1 cellular context compared by ENCODE assay signal in genomic region chr19:1408300-1409203, GRCh38.
A peak's percentile ranks its signal among the peaks of the same experiment; 100 is the strongest.
TF ChIP-seq lines count a peak whose summit lies in the region.

No MANE protein-coding gene starts in this region.

TF ChIP-seq in HEK293, 187 proteins besides CTCF, POLR2A, EP300 and RAD21 (continued from another document and continues in another):
- TF ChIP-seq, protein P1, sequence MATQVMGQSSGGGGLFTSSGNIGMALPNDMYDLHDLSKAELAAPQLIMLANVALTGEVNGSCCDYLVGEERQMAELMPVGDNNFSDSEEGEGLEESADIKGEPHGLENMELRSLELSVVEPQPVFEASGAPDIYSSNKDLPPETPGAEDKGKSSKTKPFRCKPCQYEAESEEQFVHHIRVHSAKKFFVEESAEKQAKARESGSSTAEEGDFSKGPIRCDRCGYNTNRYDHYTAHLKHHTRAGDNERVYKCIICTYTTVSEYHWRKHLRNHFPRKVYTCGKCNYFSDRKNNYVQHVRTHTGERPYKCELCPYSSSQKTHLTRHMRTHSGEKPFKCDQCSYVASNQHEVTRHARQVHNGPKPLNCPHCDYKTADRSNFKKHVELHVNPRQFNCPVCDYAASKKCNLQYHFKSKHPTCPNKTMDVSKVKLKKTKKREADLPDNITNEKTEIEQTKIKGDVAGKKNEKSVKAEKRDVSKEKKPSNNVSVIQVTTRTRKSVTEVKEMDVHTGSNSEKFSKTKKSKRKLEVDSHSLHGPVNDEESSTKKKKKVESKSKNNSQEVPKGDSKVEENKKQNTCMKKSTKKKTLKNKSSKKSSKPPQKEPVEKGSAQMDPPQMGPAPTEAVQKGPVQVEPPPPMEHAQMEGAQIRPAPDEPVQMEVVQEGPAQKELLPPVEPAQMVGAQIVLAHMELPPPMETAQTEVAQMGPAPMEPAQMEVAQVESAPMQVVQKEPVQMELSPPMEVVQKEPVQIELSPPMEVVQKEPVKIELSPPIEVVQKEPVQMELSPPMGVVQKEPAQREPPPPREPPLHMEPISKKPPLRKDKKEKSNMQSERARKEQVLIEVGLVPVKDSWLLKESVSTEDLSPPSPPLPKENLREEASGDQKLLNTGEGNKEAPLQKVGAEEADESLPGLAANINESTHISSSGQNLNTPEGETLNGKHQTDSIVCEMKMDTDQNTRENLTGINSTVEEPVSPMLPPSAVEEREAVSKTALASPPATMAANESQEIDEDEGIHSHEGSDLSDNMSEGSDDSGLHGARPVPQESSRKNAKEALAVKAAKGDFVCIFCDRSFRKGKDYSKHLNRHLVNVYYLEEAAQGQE (tag by site-specific recombination; IDR thresholded peaks at IDR 0.05): no peak
- no peak for TF ChIP-seq ZNF677 (tag by site-specific recombination; IDR thresholded peaks at IDR 0.05)
- TF ChIP-seq HIC1 (tag by site-specific recombination; IDR thresholded peaks at IDR 0.05): no peak
- TF ChIP-seq ZNF830 (tag by site-specific recombination; IDR thresholded peaks at IDR 0.05; ENCODE audit: low read depth): no peak
- TF ChIP-seq ZNF133 (tag by site-specific recombination; IDR thresholded peaks at IDR 0.05): no peak
- TF ChIP-seq ZNF202 (tag by site-specific recombination; IDR thresholded peaks at IDR 0.05; ENCODE audit: borderline replicate concordance): no peak
- TF ChIP-seq ZNF660 (tag by site-specific recombination; IDR thresholded peaks at IDR 0.05): 0 out of 2 replicates have a peak, but pooled peaks have one; percentile 13
- TF ChIP-seq, protein P2, sequence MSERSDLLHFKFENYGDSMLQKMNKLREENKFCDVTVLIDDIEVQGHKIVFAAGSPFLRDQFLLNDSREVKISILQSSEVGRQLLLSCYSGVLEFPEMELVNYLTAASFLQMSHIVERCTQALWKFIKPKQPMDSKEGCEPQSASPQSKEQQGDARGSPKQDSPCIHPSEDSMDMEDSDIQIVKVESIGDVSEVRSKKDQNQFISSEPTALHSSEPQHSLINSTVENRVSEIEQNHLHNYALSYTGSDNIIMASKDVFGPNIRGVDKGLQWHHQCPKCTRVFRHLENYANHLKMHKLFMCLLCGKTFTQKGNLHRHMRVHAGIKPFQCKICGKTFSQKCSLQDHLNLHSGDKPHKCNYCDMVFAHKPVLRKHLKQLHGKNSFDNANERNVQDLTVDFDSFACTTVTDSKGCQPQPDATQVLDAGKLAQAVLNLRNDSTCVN (tag by site-specific recombination; optimal IDR thresholded peaks at IDR 0.05): peak; percentile 84
- TF ChIP-seq ZNF518A (tag by site-specific recombination; conservative IDR thresholded peaks at IDR 0.05; ENCODE audit: low read depth): no peak
- no peak for TF ChIP-seq ZNF280D (tag by site-specific recombination; IDR thresholded peaks at IDR 0.05)
- TF ChIP-seq, protein P3, sequence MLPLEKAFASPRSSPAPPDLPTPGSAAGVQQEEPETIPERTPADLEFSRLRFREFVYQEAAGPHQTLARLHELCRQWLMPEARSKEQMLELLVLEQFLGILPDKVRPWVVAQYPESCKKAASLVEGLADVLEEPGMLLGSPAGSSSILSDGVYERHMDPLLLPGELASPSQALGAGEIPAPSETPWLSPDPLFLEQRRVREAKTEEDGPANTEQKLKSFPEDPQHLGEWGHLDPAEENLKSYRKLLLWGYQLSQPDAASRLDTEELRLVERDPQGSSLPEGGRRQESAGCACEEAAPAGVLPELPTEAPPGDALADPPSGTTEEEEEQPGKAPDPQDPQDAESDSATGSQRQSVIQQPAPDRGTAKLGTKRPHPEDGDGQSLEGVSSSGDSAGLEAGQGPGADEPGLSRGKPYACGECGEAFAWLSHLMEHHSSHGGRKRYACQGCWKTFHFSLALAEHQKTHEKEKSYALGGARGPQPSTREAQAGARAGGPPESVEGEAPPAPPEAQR (tag by site-specific recombination; IDR thresholded peaks at IDR 0.05): no peak
- no peak for TF ChIP-seq ZNF785 (tag by site-specific recombination; IDR thresholded peaks at IDR 0.05)
- TF ChIP-seq, protein P4, sequence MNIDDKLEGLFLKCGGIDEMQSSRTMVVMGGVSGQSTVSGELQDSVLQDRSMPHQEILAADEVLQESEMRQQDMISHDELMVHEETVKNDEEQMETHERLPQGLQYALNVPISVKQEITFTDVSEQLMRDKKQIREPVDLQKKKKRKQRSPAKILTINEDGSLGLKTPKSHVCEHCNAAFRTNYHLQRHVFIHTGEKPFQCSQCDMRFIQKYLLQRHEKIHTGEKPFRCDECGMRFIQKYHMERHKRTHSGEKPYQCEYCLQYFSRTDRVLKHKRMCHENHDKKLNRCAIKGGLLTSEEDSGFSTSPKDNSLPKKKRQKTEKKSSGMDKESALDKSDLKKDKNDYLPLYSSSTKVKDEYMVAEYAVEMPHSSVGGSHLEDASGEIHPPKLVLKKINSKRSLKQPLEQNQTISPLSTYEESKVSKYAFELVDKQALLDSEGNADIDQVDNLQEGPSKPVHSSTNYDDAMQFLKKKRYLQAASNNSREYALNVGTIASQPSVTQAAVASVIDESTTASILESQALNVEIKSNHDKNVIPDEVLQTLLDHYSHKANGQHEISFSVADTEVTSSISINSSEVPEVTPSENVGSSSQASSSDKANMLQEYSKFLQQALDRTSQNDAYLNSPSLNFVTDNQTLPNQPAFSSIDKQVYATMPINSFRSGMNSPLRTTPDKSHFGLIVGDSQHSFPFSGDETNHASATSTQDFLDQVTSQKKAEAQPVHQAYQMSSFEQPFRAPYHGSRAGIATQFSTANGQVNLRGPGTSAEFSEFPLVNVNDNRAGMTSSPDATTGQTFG (tag by site-specific recombination; IDR thresholded peaks at IDR 0.05; ENCODE audit: borderline replicate concordance): no peak
- TF ChIP-seq ZNF561 (tag by site-specific recombination; IDR thresholded peaks at IDR 0.05; ENCODE audit: borderline replicate concordance): no peak
- no peak for TF ChIP-seq SETDB1 (IDR thresholded peaks at IDR 0.05; ENCODE audit: insufficient read length, low read length)
- TF ChIP-seq ZNF843 (tag by site-specific recombination; IDR thresholded peaks at IDR 0.05): no peak
- TF ChIP-seq YY1 (tag by site-specific recombination; IDR thresholded peaks at IDR 0.05): peak; percentile 39; the same call in 1 of the 2 replicates
- TF ChIP-seq ZNF398 (tag by site-specific recombination; IDR thresholded peaks at IDR 0.05): peak; percentile 13; the same call in 1 of the 2 replicates
- no peak for TF ChIP-seq ZNF626 (tag by site-specific recombination; IDR thresholded peaks at IDR 0.05)
- TF ChIP-seq ZNF600 (tag by site-specific recombination; IDR thresholded peaks at IDR 0.05): peak; percentile 52; the same call in 1 of the 2 replicates
- TF ChIP-seq HOXD13 (CRISPR knock-in tag; IDR thresholded peaks at IDR 0.05; ENCODE audit: borderline replicate concordance): no peak
- TF ChIP-seq PRDM6 (tag by site-specific recombination; IDR thresholded peaks at IDR 0.05): no peak
- TF ChIP-seq, protein P5, sequence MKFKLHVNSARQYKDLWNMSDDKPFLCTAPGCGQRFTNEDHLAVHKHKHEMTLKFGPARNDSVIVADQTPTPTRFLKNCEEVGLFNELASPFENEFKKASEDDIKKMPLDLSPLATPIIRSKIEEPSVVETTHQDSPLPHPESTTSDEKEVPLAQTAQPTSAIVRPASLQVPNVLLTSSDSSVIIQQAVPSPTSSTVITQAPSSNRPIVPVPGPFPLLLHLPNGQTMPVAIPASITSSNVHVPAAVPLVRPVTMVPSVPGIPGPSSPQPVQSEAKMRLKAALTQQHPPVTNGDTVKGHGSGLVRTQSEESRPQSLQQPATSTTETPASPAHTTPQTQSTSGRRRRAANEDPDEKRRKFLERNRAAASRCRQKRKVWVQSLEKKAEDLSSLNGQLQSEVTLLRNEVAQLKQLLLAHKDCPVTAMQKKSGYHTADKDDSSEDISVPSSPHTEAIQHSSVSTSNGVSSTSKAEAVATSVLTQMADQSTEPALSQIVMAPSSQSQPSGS (tag by site-specific recombination; IDR thresholded peaks at IDR 0.05; ENCODE audit: low read depth): no peak
- no peak for TF ChIP-seq ZNF114 (tag by site-specific recombination; IDR thresholded peaks at IDR 0.05)
- TF ChIP-seq ZNF175 (tag by site-specific recombination; IDR thresholded peaks at IDR 0.05): no peak
